8 cellular contexts compared by ENCODE assay signal in genomic region chr3:156509209-156510174, GRCh38. TPM values are rescaled to one million over a fixed set of nuclear protein-coding genes. Genes with fewer than 3 reads are reported as not detected.
DNase-seq lines count a peak whose midpoint lies in the region; ATAC-seq, FAIRE-seq and TF ChIP-seq lines count a peak whose summit lies in the region.

No MANE protein-coding gene starts in this region.

- no peak overlapping the region for H3K4me3 ChIP-seq in BJ (ENCODE audit: low read depth, low read length)
- H3K4me3 ChIP-seq in adrenal gland: no peak overlapping the region
- no peak overlapping the region for H3K4me3 ChIP-seq in right atrium auricular region
- H3K4me3 ChIP-seq in small intestine (ENCODE audit: low read depth in 1 of 2, low read length in 2 of 2): no peak overlapping the region

- H3K36me3 ChIP-seq in BJ (ENCODE audit: control insufficient read depth, insufficient read depth, low read length) (no peaks in the 10 kb centered on the region), adrenal gland (replicated peaks in 1 of 2) (no peaks in the 10 kb centered on the region), right atrium auricular region (no peaks in the 10 kb centered on the region), small intestine (ENCODE audit: control insufficient read depth in 2 of 2, insufficient read depth in 2 of 2, low read length in 2 of 2) (no peaks in the 10 kb centered on the region)

- TF ChIP-seq CTCF in BJ (IDR thresholded peaks at IDR 0.05; ENCODE audit: insufficient read depth, low read depth, low read length) (peak; percentile 47), adrenal gland (IDR thresholded peaks at IDR 0.05) (peak; percentile 51 to 77 (median 61)), right atrium auricular region (IDR thresholded peaks at IDR 0.05) (peak; percentile 43 to 74)

- intact Hi-C loops in adrenal gland (cut with DNase I): loop anchor here (5.0 to 10.0 kb wide), 2 partner anchors 357 to 365 kb away; no protein-coding TSS in a partner anchor

- peaks cover 3% of the 10 kb centered on the region for H3K27me3 ChIP-seq in BJ (ENCODE audit: control insufficient read depth, insufficient read depth, low read length)
- no peaks in the 10 kb centered on the region for H3K27me3 ChIP-seq in adrenal gland
- no peaks in the 10 kb centered on the region for H3K27me3 ChIP-seq in right atrium auricular region
- H3K27me3 ChIP-seq in small intestine (ENCODE audit: control insufficient read depth in 2 of 2, insufficient read depth in 2 of 2, low read length in 2 of 2): no peaks in the 10 kb centered on the region

- no peak for DNase-seq in BJ (ENCODE audit: low read depth)
- DNase-seq in NCI-H2196 (lab: John Stamatoyannopoulos, UW; ENCODE audit: unreplicated experiment): peak; percentile 64
- no peak for DNase-seq in adrenal gland
- DNase-seq in right atrium auricular region (ENCODE audit: low spot score): no peak
- peak; percentile 51 for DNase-seq in small intestine
- no peak for DNase-seq in activated effector memory CD4-positive, alpha-beta T cell treated with Interleukin-2 at 50 U/mL for 16 hours

- H3K9me3 ChIP-seq in adrenal gland (replicated peaks in 1 of 3): no peaks in the 10 kb centered on the region
- H3K9me3 ChIP-seq in right atrium auricular region: no peaks in the 10 kb centered on the region
- H3K9me3 ChIP-seq in small intestine (ENCODE audit: control insufficient read depth, low read depth): no peaks in the 10 kb centered on the region

- CTCF ChIA-PET in BJ (lab: Yijun Ruan, JAX): interaction anchor here (0.5 to 16.5 kb wide), 26 partner anchors 8 to 628 kb away, joined by 3 to 197 read pairs (median 4); no protein-coding TSS in a partner anchor

- no peaks in the 10 kb centered on the region for H3K4me1 ChIP-seq in adrenal gland (replicated peaks in 1 of 2)
- no peaks in the 10 kb centered on the region for H3K4me1 ChIP-seq in right atrium auricular region
- no peaks in the 10 kb centered on the region for H3K4me1 ChIP-seq in small intestine (ENCODE audit: control insufficient read depth in 2 of 2, insufficient read depth in 1 of 2, low read depth in 1 of 2, low read length in 1 of 2)

- POLR2A ChIA-PET in BJ (lab: Charles Lee): interaction anchor here (0.6 kb wide), 1 partner anchor 389 kb away, joined by 3 read pairs; no protein-coding TSS in a partner anchor

- H3K27ac ChIP-seq in adrenal gland (no peak overlapping the region), right atrium auricular region (no peak overlapping the region), small intestine (ENCODE audit: low read depth in 1 of 2, low read length in 1 of 2) (no peak overlapping the region)

- no peak for FAIRE-seq in small intestine (lab: Jason Lieb, UNC)

- whole genome bisulfite sequencing in adrenal gland, 4 donors: 52 to 63% (median 53%) methylated on average over 5 of the region's 5 CpGs
- WGBS in small intestine, 3 donors: 52 to 60% (median 55%) methylated on average over 5 of the region's 5 CpGs

- no peak for TF ChIP-seq POLR2A in adrenal gland (IDR thresholded peaks at IDR 0.05)

- peak; percentile 87 for ATAC-seq in GM18858 (IDR thresholded peaks at IDR 0.05; ENCODE audit: unreplicated experiment)
- ATAC-seq in HG03108 (IDR thresholded peaks at IDR 0.05; ENCODE audit: unreplicated experiment): peak; percentile 71

RNA-seq across cellular contexts. Expression of gene SSR3, which starts 45.4 kb away (rescaled TPM):
- polyA plus RNA-seq in BJ (2011; rRNA removed) (268 and 397 TPM in 2 replicates), adrenal gland (100 to 1,000 TPM in 1 of 3 donors, 10 to 100 TPM in 2; 47.1 to 407 (median 84.1) TPM), small intestine (100 to 1,000 TPM in 1 of 3 donors, 10 to 100 TPM in 2; 31.3 to 140 (median 60.3) TPM)
- polyA minus RNA-seq in BJ (2011; rRNA and poly(A)+ RNA removed): 335 and 469 TPM in 2 replicates
- total RNA-seq in adrenal gland (100 to 1,000 TPM in 6 of 8 donors, 10 to 100 TPM in 2; 93.6 to 479 (median 116) TPM), right atrium auricular region (100 to 1,000 TPM; 109 TPM)

Comparison
In these comparisons a context has a peak if more than half of its experiments do, and no peak if none do; other contexts are left out.
1. DNase-seq: peak in NCI-H2196 (single experiment) and small intestine (single experiment); none in BJ (single experiment), adrenal gland (0 of 7), right atrium auricular region (single experiment) and activated effector memory CD4-positive, alpha-beta T cell treated with Interleukin-2 at 50 U/mL for 16 hours (single experiment).
2. Peak in every context shown above with its lines, with median percentiles within 50 percentile points of each other: CTCF ChIP-seq.